Comparison of ENCODE assay signal across 3 cellular contexts in the genomic region with DNA sequence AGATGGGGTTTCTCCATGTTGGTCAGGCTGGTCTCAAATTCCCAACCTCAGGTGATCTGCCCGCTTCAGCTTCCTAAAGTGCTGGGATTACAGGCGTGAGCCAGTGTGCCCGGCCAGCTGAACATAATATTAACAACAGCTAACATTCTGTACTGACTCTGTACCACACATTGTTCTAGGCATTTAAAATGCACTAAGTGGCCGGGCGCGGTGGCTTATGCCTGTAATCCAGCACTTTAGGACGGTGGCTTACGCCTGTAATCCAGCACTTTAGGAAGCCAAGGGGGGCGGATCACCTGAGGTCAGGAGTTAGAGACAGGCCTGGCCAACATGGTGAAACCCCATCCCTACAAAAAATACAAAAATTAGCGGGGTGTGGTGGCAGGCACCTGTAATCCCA. TPM values are rescaled to one million over a fixed set of nuclear protein-coding genes. Genes with fewer than 3 reads are reported as not detected.
"Had no signal": no experiment of that assay in that cellular context is flagged by ENCODE, and none has a peak within 500 bp of the region (broad histone marks: within the 10 kb centered on the region; RNA-seq: fewer than 3 reads in every experiment).

No MANE protein-coding gene starts in this region.

RNA-seq across cellular contexts. Expression of gene LDLRAD2, which starts 14.6 kb away (rescaled TPM):
- total RNA-seq: HepG2, HT1080, IMR-90 had no signal
- polyA plus RNA-seq: HepG2 had no signal
